In genomic region chr19:51926784-51927741, GRCh38 we compare ENCODE assay signal across 1 cellular context.
TF ChIP-seq lines count a peak whose summit lies in the region.

Gene ZNF613, plus strand, starts transcription at chr19:51927472. Its CDS starts 8,749 bp downstream, at chr19:51936221.

TF ChIP-seq in HepG2, 621 proteins besides CTCF, POLR2A, EP300 and RAD21 (continued from another document and continues in another):
- TF ChIP-seq LRRFIP1 (CRISPR knock-in tag; conservative IDR thresholded peaks at IDR 0.05) (no peak), ZSCAN29 (CRISPR knock-in tag; conservative IDR thresholded peaks at IDR 0.05) (no peak; the same call in 1 of the 2 replicates), ERF (CRISPR knock-in tag; IDR thresholded peaks at IDR 0.05) (0 out of 2 replicates have a peak, but pooled peaks have one; percentile 30), NFKB2 (CRISPR knock-in tag; IDR thresholded peaks at IDR 0.05; ENCODE audit: borderline replicate concordance) (peak; percentile 33; the same call in 1 of the 2 replicates), SSRP1 (CRISPR knock-in tag; IDR thresholded peaks at IDR 0.05) (no peak), HNRNPK (IDR thresholded peaks at IDR 0.05; ENCODE audit: low read depth, low read length, poor library complexity, severe bottlenecking) (no peak), ZNF44 (CRISPR knock-in tag; IDR thresholded peaks at IDR 0.05) (no peak), DRAP1 (CRISPR knock-in tag; IDR thresholded peaks at IDR 0.05) (0 out of 2 replicates have a peak, but pooled peaks have one; percentile 34), ZNF691 (CRISPR knock-in tag; IDR thresholded peaks at IDR 0.05; ENCODE audit: borderline replicate concordance, low read depth) (no peak), FOSL2 (CRISPR knock-in tag; IDR thresholded peaks at IDR 0.05) (peak; percentile 17; the same call in 1 of the 2 replicates), ZNF335 (CRISPR knock-in tag; IDR thresholded peaks at IDR 0.05) (no peak), RELA (CRISPR knock-in tag; IDR thresholded peaks at IDR 0.05) (no peak), EEA1 (CRISPR knock-in tag; IDR thresholded peaks at IDR 0.05; ENCODE audit: borderline replicate concordance) (no peak), SMAD9 (CRISPR knock-in tag; IDR thresholded peaks at IDR 0.05) (no peak), MXD3 (CRISPR knock-in tag; IDR thresholded peaks at IDR 0.05) (no peak), PTBP1 (IDR thresholded peaks at IDR 0.05; ENCODE audit: low read depth, low read length, poor library complexity, severe bottlenecking) (no peak), ZNF703 (CRISPR knock-in tag; IDR thresholded peaks at IDR 0.05; ENCODE audit: borderline replicate concordance) (no peak), ARID4A (CRISPR knock-in tag; IDR thresholded peaks at IDR 0.05; ENCODE audit: borderline replicate concordance) (peak; percentile 94), ZBTB1 (CRISPR knock-in tag; IDR thresholded peaks at IDR 0.05; ENCODE audit: borderline replicate concordance) (no peak), RFXANK (CRISPR knock-in tag; IDR thresholded peaks at IDR 0.05) (no peak), HMG20B (CRISPR knock-in tag; conservative IDR thresholded peaks at IDR 0.05) (no peak), NCOA1 (CRISPR knock-in tag; IDR thresholded peaks at IDR 0.05) (no peak), SETDB1 (CRISPR knock-in tag; IDR thresholded peaks at IDR 0.05; ENCODE audit: borderline replicate concordance) (no peak), ZNF18 (CRISPR knock-in tag; IDR thresholded peaks at IDR 0.05; ENCODE audit: insufficient replicate concordance) (no peak), NRL (CRISPR knock-in tag; IDR thresholded peaks at IDR 0.05; ENCODE audit: borderline replicate concordance) (no peak), RXRA (CRISPR knock-in tag; IDR thresholded peaks at IDR 0.05) (no peak; the same call in 1 of the 2 replicates), SAFB2 (CRISPR knock-in tag; IDR thresholded peaks at IDR 0.05; ENCODE audit: borderline replicate concordance, low read depth) (no peak; the same call in 1 of the 2 replicates), PHF5A (CRISPR knock-in tag; IDR thresholded peaks at IDR 0.05; ENCODE audit: low read depth, unreplicated experiment) (peak; percentile 1), ZNF780A (CRISPR knock-in tag; IDR thresholded peaks at IDR 0.05) (no peak), SATB2 (CRISPR knock-in tag; IDR thresholded peaks at IDR 0.05) (no peak), KLF15 (CRISPR knock-in tag; IDR thresholded peaks at IDR 0.05; ENCODE audit: borderline replicate concordance) (no peak), ZNF101 (CRISPR knock-in tag; IDR thresholded peaks at IDR 0.05; ENCODE audit: borderline replicate concordance, low read depth) (no peak), NBN (conservative IDR thresholded peaks at IDR 0.05) (no peak), GATAD2A (CRISPR knock-in tag; IDR thresholded peaks at IDR 0.05) (0 out of 2 replicates have a peak, but pooled peaks have one; percentile 11), SP4 (CRISPR knock-in tag; IDR thresholded peaks at IDR 0.05) (peak; percentile 27; the same call in 1 of the 2 replicates), ZNF772 (CRISPR knock-in tag; IDR thresholded peaks at IDR 0.05) (0 out of 2 replicates have a peak, but pooled peaks have one; percentile 16), HIVEP1 (CRISPR knock-in tag; IDR thresholded peaks at IDR 0.05) (no peak), TBX3 (IDR thresholded peaks at IDR 0.05; ENCODE audit: borderline replicate concordance) (no peak), ZNF138 (CRISPR knock-in tag; IDR thresholded peaks at IDR 0.05; ENCODE audit: low read depth) (no peak; the same call in 1 of the 2 replicates), ZNF546 (CRISPR knock-in tag; conservative IDR thresholded peaks at IDR 0.05) (no peak), SP2 (CRISPR knock-in tag; IDR thresholded peaks at IDR 0.05) (peak; percentile 81), ARHGAP35 (CRISPR knock-in tag; IDR thresholded peaks at IDR 0.05; ENCODE audit: borderline replicate concordance) (no peak; the same call in 1 of the 2 replicates), THAP11 (CRISPR knock-in tag; IDR thresholded peaks at IDR 0.05) (peak; percentile 86), ZBTB37 (CRISPR knock-in tag; IDR thresholded peaks at IDR 0.05) (no peak), FOXC1 (CRISPR knock-in tag; IDR thresholded peaks at IDR 0.05; ENCODE audit: borderline replicate concordance) (peak; percentile 73; the same call in 1 of the 2 replicates), ZNF550 (CRISPR knock-in tag; IDR thresholded peaks at IDR 0.05; ENCODE audit: borderline replicate concordance) (no peak), ZNF225 (CRISPR knock-in tag; IDR thresholded peaks at IDR 0.05) (0 out of 2 replicates have a peak, but pooled peaks have one; percentile 49), DMTF1 (CRISPR knock-in tag; IDR thresholded peaks at IDR 0.05) (no peak), RFXAP (CRISPR knock-in tag; IDR thresholded peaks at IDR 0.05; ENCODE audit: borderline replicate concordance) (no peak), PRPF4 (IDR thresholded peaks at IDR 0.05; ENCODE audit: low read depth, low read length, poor library complexity, severe bottlenecking) (no peak), KDM3A (CRISPR knock-in tag; IDR thresholded peaks at IDR 0.05; ENCODE audit: low read depth) (0 out of 2 replicates have a peak, but pooled peaks have one; percentile 76), CREM (IDR thresholded peaks at IDR 0.05) (peak; percentile 94), CREM (CRISPR knock-in tag; IDR thresholded peaks at IDR 0.05) (no peak), ZNF556 (CRISPR knock-in tag; IDR thresholded peaks at IDR 0.05; ENCODE audit: borderline replicate concordance) (no peak; the same call in 1 of the 2 replicates), HINFP (CRISPR knock-in tag; IDR thresholded peaks at IDR 0.05; ENCODE audit: low read depth) (0 out of 2 replicates have a peak, but pooled peaks have one; percentile 38)
